In the genomic region with DNA sequence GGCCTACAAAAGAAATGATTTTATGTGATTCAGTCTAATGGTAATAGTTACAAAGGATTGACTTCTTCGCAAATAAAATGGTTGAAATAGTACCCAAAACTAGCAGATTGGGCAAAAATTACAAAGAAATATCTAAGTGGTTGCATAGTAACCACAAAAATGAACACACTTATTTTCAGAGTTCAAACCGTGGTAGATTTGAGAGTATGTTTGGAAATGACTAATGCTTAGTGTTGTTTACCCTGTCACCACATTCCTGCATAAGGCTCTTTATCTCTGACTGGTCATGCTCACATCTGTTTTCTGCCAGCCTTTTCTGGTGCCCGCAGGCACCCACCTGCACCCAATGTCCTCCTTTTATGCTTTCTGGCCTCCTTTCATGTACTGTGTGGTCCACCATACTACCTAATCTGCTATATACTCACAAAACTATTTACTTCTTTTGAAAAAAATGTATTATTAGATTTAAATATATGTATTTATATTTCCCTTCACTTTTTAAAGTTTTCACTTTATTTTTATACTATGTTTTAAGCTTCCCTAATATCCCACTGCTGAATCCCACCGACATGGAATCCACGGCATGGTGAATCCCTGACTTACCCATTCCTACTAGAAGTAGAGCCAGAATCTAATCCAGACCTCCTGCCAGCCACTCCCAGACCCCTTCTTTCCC, we compare ENCODE assay signal across 8 cellular contexts.
DNase-seq lines count a peak whose midpoint lies in the region; ATAC-seq and TF ChIP-seq lines count a peak whose summit lies in the region.

No MANE protein-coding gene starts in this region.

- no peak overlapping the region for H3K4me3 ChIP-seq in HL-60 (replicated peaks; ENCODE audit: insufficient read depth, low read length)

- H3K27ac ChIP-seq in HL-60 (replicated peaks) = peak overlapping the region; percentile 56

- peak; percentile 78 for ATAC-seq in GM21447 (IDR thresholded peaks at IDR 0.05; ENCODE audit: unreplicated experiment)

- no peak for TF ChIP-seq CTCF in HL-60 (IDR thresholded peaks at IDR 0.05; ENCODE audit: insufficient read depth, low read length)

- H3K27me3 ChIP-seq in HL-60 (ENCODE audit: insufficient read depth, poor library complexity, severe bottlenecking) = no peaks in the 10 kb centered on the region

- DNase-seq in EH (ENCODE audit: low read depth) = peak; percentile 95
- DNase-seq in HL-60 (ENCODE audit: low read depth in 1 of 2, low spot score in 1 of 2) = peak in 1 of 2 experiments; percentile 44
- DNase-seq in activated CD4-positive, alpha-beta T cell treated with anti-CD3 and anti-CD28 coated beads, Interleukin-2, amount 50 U/mL, for 1 hour = peak; percentile 30
- peak; percentile 94 for DNase-seq in iris pigment epithelial cell (ENCODE audit: low read depth)
- DNase-seq in DMS 273 treated with DMSO at 0.1 percent for 48 hours (lab: John Stamatoyannopoulos, UW) = no peak
- no peak for DNase-seq in NCI-H2081 (lab: John Stamatoyannopoulos, UW)
- no peak for DNase-seq in DMS114 treated with DMSO at 0.1 percent for 48 hours (lab: John Stamatoyannopoulos, UW; ENCODE audit: unreplicated experiment)

Comparison
In these comparisons a context has a peak if more than half of its experiments do, and no peak if none do; other contexts are left out.
1. DNase-seq: peak in EH (single experiment), activated CD4-positive, alpha-beta T cell treated with anti-CD3 and anti-CD28 coated beads, Interleukin-2, amount 50 U/mL, for 1 hour (single experiment) and iris pigment epithelial cell (single experiment); none in DMS 273 treated with DMSO at 0.1 percent for 48 hours (single experiment), NCI-H2081 (0 of 2) and DMS114 treated with DMSO at 0.1 percent for 48 hours (single experiment).